In the genomic region with DNA sequence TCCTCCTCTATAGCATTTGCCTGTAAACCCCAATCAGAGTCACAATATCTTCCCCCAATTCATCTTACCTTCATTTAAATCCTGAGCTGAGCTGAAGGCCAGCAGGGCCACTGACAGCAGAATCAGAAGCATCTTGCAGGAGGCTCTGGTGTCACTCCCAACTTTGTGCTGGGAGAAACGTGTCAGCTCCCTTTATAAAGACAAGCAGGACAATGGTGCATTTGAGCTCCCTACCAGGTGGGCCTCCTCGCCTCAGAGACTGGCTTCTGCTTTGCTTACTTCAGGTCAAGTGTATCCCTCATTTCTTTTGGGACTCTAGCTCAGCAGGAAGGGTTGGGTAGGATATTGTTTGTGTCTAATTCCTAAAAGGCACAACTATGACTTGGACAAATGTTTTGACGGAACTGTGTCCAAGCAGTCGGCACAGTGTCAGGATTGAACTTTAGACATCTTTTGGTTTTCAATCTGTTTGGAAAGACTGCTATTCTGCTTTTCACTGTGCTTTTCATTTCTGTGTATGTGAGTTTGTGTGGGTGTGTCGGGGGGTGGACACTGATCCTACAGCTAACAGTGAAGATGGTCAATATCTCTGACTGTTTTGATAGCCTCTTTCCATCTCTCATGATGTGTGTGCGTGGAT, we compare ENCODE assay signal across 13 cellular contexts. TPM values are rescaled to one million over a fixed set of nuclear protein-coding genes. Genes with fewer than 3 reads are reported as not detected.
DNase-seq lines count a peak whose midpoint lies in the region; ATAC-seq and TF ChIP-seq lines count a peak whose summit lies in the region.
"Had no signal": no experiment of that assay in that cellular context is flagged by ENCODE, and none has a peak within 500 bp of the region (broad histone marks: within the 10 kb centered on the region; RNA-seq: fewer than 3 reads in every experiment).

Gene PRH1, minus strand, starts transcription at position 170 of the 640 bp plus-strand sequence. Its CDS starts 38 bp downstream, at position 132.

- ATAC-seq in activated naive CD8-positive, alpha-beta T cell treated with anti-CD3 and anti-CD28 coated beads, Interleukin-2, amount 10 ng/mL, durations not matched to agents 7 days and 5 days (ENCODE audit: low read depth), result no peak
- ATAC-seq in GM18498 (IDR thresholded peaks at IDR 0.05; ENCODE audit: unreplicated experiment), result no peak

- H3K27me3 Mint-ChIP-seq in activated naive CD8-positive, alpha-beta T cell treated with anti-CD3 and anti-CD28 coated beads, Interleukin-2, amount 10 ng/mL, durations not matched to agents 7 days and 5 days, result no peaks in the 10 kb centered on the region
- H3K27me3 Mint-ChIP-seq in activated naive CD8-positive, alpha-beta T cell treated with anti-CD3 and anti-CD28 coated beads for 36 hours, result no peaks in the 10 kb centered on the region

- no peaks in the 10 kb centered on the region for H3K4me1 ChIP-seq in uterus
- H3K4me1 ChIP-seq in mesenchymal stem cell (ENCODE audit: control insufficient read depth, insufficient read depth, low read depth, low read length), result no peaks in the 10 kb centered on the region
- H3K4me1 ChIP-seq: prostate gland had no signal

- H3K18ac ChIP-seq in mesenchymal stem cell (ENCODE audit: low read depth in 1 of 2, low read length in 2 of 2), result no peak within 1 kb of the TSS

- peaks cover 10% of the 10 kb centered on the region for H3K36me3 Mint-ChIP-seq in activated naive CD8-positive, alpha-beta T cell treated with anti-CD3 and anti-CD28 coated beads, Interleukin-2, amount 10 ng/mL, durations not matched to agents 7 days and 5 days
- H3K36me3 Mint-ChIP-seq in activated naive CD8-positive, alpha-beta T cell treated with anti-CD3 and anti-CD28 coated beads for 36 hours, result peaks cover 10% of the 10 kb centered on the region

- no peaks in the 10 kb centered on the region for H3K9me2 ChIP-seq in neural cell (ENCODE audit: insufficient read depth, low read length)

- no peak within 1 kb of the TSS for H3K27ac Mint-ChIP-seq in activated naive CD8-positive, alpha-beta T cell treated with anti-CD3 and anti-CD28 coated beads, Interleukin-2, amount 10 ng/mL, durations not matched to agents 7 days and 5 days
- no peak within 1 kb of the TSS for H3K27ac Mint-ChIP-seq in activated naive CD8-positive, alpha-beta T cell treated with anti-CD3 and anti-CD28 coated beads for 36 hours

- no peak within 1 kb of the TSS for H3K27ac ChIP-seq in neural cell (ENCODE audit: low read length)
- no peak within 1 kb of the TSS for H3K27ac ChIP-seq in uterus
- H3K27ac ChIP-seq in mesenchymal stem cell (ENCODE audit: low read length, poor library complexity, severe bottlenecking), result no peak within 1 kb of the TSS
- H3K27ac ChIP-seq: left ventricle myocardium inferior, prostate gland had no signal

- H3K4me2 ChIP-seq in neural cell (ENCODE audit: low read length) (no peak within 1 kb of the TSS), mesenchymal stem cell (ENCODE audit: low read length, poor library complexity, severe bottlenecking) (no peak within 1 kb of the TSS)

- H2AFZ ChIP-seq in neural cell (ENCODE audit: low read depth, low read length), result no peak within 1 kb of the TSS
- no peak within 1 kb of the TSS for H2AFZ ChIP-seq in mesenchymal stem cell (ENCODE audit: low read depth, low read length)

- no peak within 1 kb of the TSS for H2AK5ac ChIP-seq in mesenchymal stem cell (ENCODE audit: low read length, severe bottlenecking)

- TF ChIP-seq CTCF in neural cell (IDR thresholded peaks at IDR 0.05; ENCODE audit: poor library complexity, severe bottlenecking) (no peak), uterus (IDR thresholded peaks at IDR 0.05) (no peak)

- 91% methylated on average over 6 of the region's 6 CpGs for WGBS in mesenchymal stem cell

- H3K4ac ChIP-seq in mesenchymal stem cell (ENCODE audit: low read depth in 1 of 2, low read length in 2 of 2), result no peak within 1 kb of the TSS

- no peaks in the 10 kb centered on the region for H3K9me3 ChIP-seq in neural cell (ENCODE audit: low read length)
- no peaks in the 10 kb centered on the region for H3K9me3 ChIP-seq in uterus
- no peaks in the 10 kb centered on the region for H3K9me3 ChIP-seq in mesenchymal stem cell (ENCODE audit: control insufficient read depth, low read length)
- H3K9me3 ChIP-seq: left ventricle myocardium inferior, prostate gland had no signal

- no peaks in the 10 kb centered on the region for H4K20me1 ChIP-seq in neural cell (ENCODE audit: insufficient read depth)

- in situ Hi-C loops in endometrial microvascular endothelial cells (cut with HindIII; ENCODE audit: inconsistent ontology term, low pct_unique_long_range_greater_than_20kb, low sequenced_read_pairs), result no loop called here

- H2BK12ac ChIP-seq in mesenchymal stem cell (ENCODE audit: low read length in 2 of 2), result no peak within 1 kb of the TSS

- no peak within 1 kb of the TSS for H4K8ac ChIP-seq in mesenchymal stem cell (ENCODE audit: low read length)

- no peak within 1 kb of the TSS for H3K23ac ChIP-seq in mesenchymal stem cell (ENCODE audit: low read length in 2 of 2)

- no peak for TF ChIP-seq EP300 in neural cell (conservative IDR thresholded peaks at IDR 0.05; ENCODE audit: poor library complexity, severe bottlenecking)

- H3K79me2 ChIP-seq in neural cell (replicated peaks; ENCODE audit: insufficient read depth, low read length), result no peaks in the 10 kb centered on the region

- no peak within 1 kb of the TSS for H3K14ac ChIP-seq in mesenchymal stem cell (ENCODE audit: low read length in 2 of 2)

- no peaks in the 10 kb centered on the region for H3K79me1 ChIP-seq in mesenchymal stem cell (replicated peaks; ENCODE audit: low read length, poor library complexity, severe bottlenecking)

- H3K36me3 ChIP-seq in neural cell (ENCODE audit: insufficient read depth, low read length) (no peaks in the 10 kb centered on the region), uterus (no peaks in the 10 kb centered on the region), mesenchymal stem cell (ENCODE audit: control insufficient read depth in 1 of 2, insufficient read depth in 2 of 2, low read depth in 1 of 2, low read length in 2 of 2) (peaks cover 0 to 5% of the 10 kb centered on the region in 2 experiments)
- H3K36me3 ChIP-seq: prostate gland had no signal

- H3K4me3 ChIP-seq in neural cell (ENCODE audit: low read length) (no peak within 1 kb of the TSS), uterus (no peak within 1 kb of the TSS), mesenchymal stem cell (ENCODE audit: insufficient read depth in 1 of 2, low read depth in 1 of 2, low read length in 2 of 2) (no peak within 1 kb of the TSS)
- H3K4me3 ChIP-seq: left ventricle myocardium inferior, prostate gland had no signal

- H2BK15ac ChIP-seq in mesenchymal stem cell (ENCODE audit: low read depth, poor library complexity, severe bottlenecking), result no peak within 1 kb of the TSS

- H2BK120ac ChIP-seq in mesenchymal stem cell (ENCODE audit: low read depth, low read length), result no peak within 1 kb of the TSS

- TF ChIP-seq POLR2A in uterus (IDR thresholded peaks at IDR 0.05), result no peak

- POLR2A ChIA-PET in activated naive CD8-positive, alpha-beta T cell treated with anti-CD3 and anti-CD28 coated beads, Interleukin-2, amount 10 ng/mL, durations not matched to agents 7 days and 5 days (lab: Charles Lee), result no interaction called here

- no peaks in the 10 kb centered on the region for H3K9me3 Mint-ChIP-seq in activated naive CD8-positive, alpha-beta T cell treated with anti-CD3 and anti-CD28 coated beads, Interleukin-2, amount 10 ng/mL, durations not matched to agents 7 days and 5 days
- H3K9me3 Mint-ChIP-seq in activated naive CD8-positive, alpha-beta T cell treated with anti-CD3 and anti-CD28 coated beads for 36 hours, result no peaks in the 10 kb centered on the region

- no peak for DNase-seq in activated naive CD8-positive, alpha-beta T cell treated with anti-CD3 and anti-CD28 coated beads, Interleukin-2, amount 10 ng/mL, durations not matched to agents 7 days and 5 days
- no peak for DNase-seq in activated naive CD8-positive, alpha-beta T cell treated with anti-CD3 and anti-CD28 coated beads for 36 hours
- DNase-seq in uterus (no peak), NCI-H187 treated with DMSO at 0.1 percent for 48 hours (lab: John Stamatoyannopoulos, UW) (no peak), mesenchymal stem cell (no peak)
- DNase-seq: left ventricle myocardium inferior, NCI-H1417, NCI-H748 treated with DMSO at 0.1 percent for 48 hours, SIG-M5 had no signal

- intact Hi-C loops in uterus (cut with DNase I; ENCODE audit: low total_unique reads), result no loop called here

- peaks cover 5% of the 10 kb centered on the region for H3K4me1 Mint-ChIP-seq in activated naive CD8-positive, alpha-beta T cell treated with anti-CD3 and anti-CD28 coated beads, Interleukin-2, amount 10 ng/mL, durations not matched to agents 7 days and 5 days
- peaks cover 1% of the 10 kb centered on the region for H3K4me1 Mint-ChIP-seq in activated naive CD8-positive, alpha-beta T cell treated with anti-CD3 and anti-CD28 coated beads for 36 hours

- no peak within 1 kb of the TSS for H4K91ac ChIP-seq in mesenchymal stem cell (ENCODE audit: low read length)

- H3K9ac ChIP-seq in neural cell (ENCODE audit: low read length) (no peak within 1 kb of the TSS), mesenchymal stem cell (ENCODE audit: low read length) (no peak within 1 kb of the TSS)

- H3F3A ChIP-seq in neural cell (ENCODE audit: insufficient read depth, low read length, poor library complexity, severe bottlenecking), result no peaks in the 10 kb centered on the region

- H2BK5ac ChIP-seq in mesenchymal stem cell (ENCODE audit: low read depth, low read length, poor library complexity, severe bottlenecking), result no peak within 1 kb of the TSS

- no peak within 1 kb of the TSS for H3K4me3 Mint-ChIP-seq in activated naive CD8-positive, alpha-beta T cell treated with anti-CD3 and anti-CD28 coated beads, Interleukin-2, amount 10 ng/mL, durations not matched to agents 7 days and 5 days
- H3K4me3 Mint-ChIP-seq in activated naive CD8-positive, alpha-beta T cell treated with anti-CD3 and anti-CD28 coated beads for 36 hours, result no peak within 1 kb of the TSS

- H3K27me3 ChIP-seq in neural cell (ENCODE audit: insufficient read depth, low read depth, low read length), result no peaks in the 10 kb centered on the region
- H3K27me3 ChIP-seq in uterus, result no peaks in the 10 kb centered on the region
- no peaks in the 10 kb centered on the region for H3K27me3 ChIP-seq in mesenchymal stem cell (ENCODE audit: control insufficient read depth in 1 of 2, insufficient read depth in 1 of 2, low read length in 2 of 2)

- TF ChIP-seq RAD21 in neural cell (conservative IDR thresholded peaks at IDR 0.05), result no peak

TF ChIP-seq in neural cell, 6 proteins besides CTCF, POLR2A, EP300 and RAD21 (continues in another document):
- TF ChIP-seq POLR2AphosphoS5 (IDR thresholded peaks at IDR 0.05), result no peak
- TF ChIP-seq SMC3 (conservative IDR thresholded peaks at IDR 0.05; ENCODE audit: poor library complexity), result no peak

RNA-seq across cellular contexts. Expression of gene PRH1, which starts in this region (rescaled TPM):
- total RNA-seq in activated naive CD8-positive, alpha-beta T cell treated with anti-CD3 and anti-CD28 coated beads, Interleukin-2, amount 10 ng/mL, durations not matched to agents 7 days and 5 days, result 10 to 100 TPM; 18.5 to 22.4 TPM
- 1 to 10 TPM; 6.3 to 7.3 TPM for total RNA-seq in activated naive CD8-positive, alpha-beta T cell treated with anti-CD3 and anti-CD28 coated beads for 36 hours
- 11.5 TPM for total RNA-seq in endometrial microvascular endothelial cells (ENCODE audit: inconsistent ontology term)
- 18.7 and 25.7 TPM in 2 replicates for polyA plus RNA-seq in neural cell
- 86.9 and 107 TPM in 2 replicates for polyA minus RNA-seq in neural cell
- 10 to 100 TPM; 13.1 to 84.0 (median 57.5) TPM for total RNA-seq in uterus
- 2.8 TPM for polyA plus RNA-seq in mesenchymal stem cell (2013, experiment 1 of 2)
- 2.0 TPM for polyA plus RNA-seq in mesenchymal stem cell (2013, experiment 2 of 2)
